ENCODE assay signal across 14 cellular contexts in genomic region chr2:129929321-129930290, GRCh38. TPM values are rescaled to one million over a fixed set of nuclear protein-coding genes. Genes with fewer than 3 reads are reported as not detected.
DNase-seq lines count a peak whose midpoint lies in the region; ATAC-seq and TF ChIP-seq lines count a peak whose summit lies in the region.
"Had no signal": no experiment of that assay in that cellular context is flagged by ENCODE, and none has a peak within 500 bp of the region (broad histone marks: within the 10 kb centered on the region; RNA-seq: fewer than 3 reads in every experiment).

No MANE protein-coding gene starts in this region.

- H3K4ac ChIP-seq in neuronal stem cell (ENCODE audit: low read length): no peak overlapping the region

- no CpG with 5 or more reads among the region's 13 CpGs for WGBS in neuronal stem cell (ENCODE audit: extremely low coverage in 2 of 2, insufficient read length in 2 of 2, insufficient replicate concordance in 1 of 2), 2 donors

- H3K9me3 ChIP-seq in RWPE2 (ENCODE audit: severe bottlenecking): no peaks in the 10 kb centered on the region
- no peaks in the 10 kb centered on the region for H3K9me3 ChIP-seq in neuronal stem cell (replicated peaks in 1 of 2; ENCODE audit: control insufficient read depth in 2 of 2, insufficient read depth in 1 of 2, low read depth in 1 of 2, low read length in 2 of 2)

- H2BK120ac ChIP-seq in neuronal stem cell (ENCODE audit: low read depth, low read length): no peak overlapping the region

- no peaks in the 10 kb centered on the region for H3K36me3 ChIP-seq in RWPE2 (ENCODE audit: low read depth)
- H3K36me3 ChIP-seq in neuronal stem cell (replicated peaks in 1 of 2; ENCODE audit: control insufficient read depth in 2 of 2, insufficient read depth in 2 of 2, low read length in 2 of 2): no peaks in the 10 kb centered on the region
- H3K36me3 ChIP-seq: cardiac muscle cell had no signal

- H4K8ac ChIP-seq in neuronal stem cell (ENCODE audit: low read depth, low read length): no peak overlapping the region

- peak overlapping the region; percentile 33 for H3K18ac ChIP-seq in neuronal stem cell (ENCODE audit: low read length)

- TF ChIP-seq CTCF in AG10803 (conservative IDR thresholded peaks at IDR 0.05; ENCODE audit: low read length): no peak
- TF ChIP-seq CTCF in RWPE2 (IDR thresholded peaks at IDR 0.05; ENCODE audit: poor library complexity, severe bottlenecking): no peak

- H3K9ac ChIP-seq in neuronal stem cell (ENCODE audit: low read depth, low read length, poor library complexity): no peak overlapping the region

- H2AK5ac ChIP-seq in neuronal stem cell (ENCODE audit: low read depth, low read length): no peak overlapping the region

- no peak overlapping the region for H4K91ac ChIP-seq in neuronal stem cell (ENCODE audit: low read depth, low read length, poor library complexity)

- H3K4me1 ChIP-seq in RWPE2 (ENCODE audit: insufficient read depth, poor library complexity, severe bottlenecking) (no peaks in the 10 kb centered on the region), neuronal stem cell (ENCODE audit: control insufficient read depth in 2 of 2, insufficient read depth in 1 of 2, low read depth in 1 of 2, low read length in 2 of 2) (peaks cover 4 to 5% of the 10 kb centered on the region in 2 donors)

- peaks cover 6% of the 10 kb centered on the region for H3K27me3 ChIP-seq in RWPE2 (ENCODE audit: insufficient read depth, poor library complexity, severe bottlenecking)
- H3K27me3 ChIP-seq in neuronal stem cell (ENCODE audit: control insufficient read depth in 3 of 3, insufficient read depth in 3 of 3, low read depth in 1 of 3, low read length in 3 of 3): peaks cover 0 to 27% (median 0%) of the 10 kb centered on the region in 3 experiments

- no peak overlapping the region for H3K23ac ChIP-seq in neuronal stem cell (ENCODE audit: low read depth, low read length, poor library complexity)

- no peak overlapping the region for H2AFZ ChIP-seq in neuronal stem cell (ENCODE audit: low read length)

- H2BK5ac ChIP-seq in neuronal stem cell (ENCODE audit: low read length): no peak overlapping the region

- H3K27ac ChIP-seq in RWPE2 (ENCODE audit: poor library complexity, severe bottlenecking) (no peak overlapping the region), neuronal stem cell (replicated peaks; ENCODE audit: low read length) (peak overlapping the region; percentile 18)
- H3K27ac ChIP-seq: cardiac muscle cell had no signal

- no peak overlapping the region for H3K4me2 ChIP-seq in neuronal stem cell (ENCODE audit: insufficient read depth, low read length, poor library complexity, severe bottlenecking)

- DNase-seq in AG10803 (ENCODE audit: low read depth) (peak; percentile 89), RWPE2 (ENCODE audit: low spot score) (no peak), foreskin melanocyte (peak; percentile 39), neuronal stem cell (ENCODE audit: low spot score) (no peak), HCEC 1CT (no peak), T1000 (lab: John Stamatoyannopoulos, UW) (no peak)
- DNase-seq in activated CD8-positive, alpha-beta memory T cell treated with anti-CD3 and anti-CD28 coated beads for 24 hours: no peak
- DNase-seq: NCI-H1092 treated with DMSO at 0.1 percent for 48 hours, NCI-H524 had no signal

- no peaks in the 10 kb centered on the region for H3K79me1 ChIP-seq in neuronal stem cell (ENCODE audit: low read depth, low read length)

- H3K14ac ChIP-seq in neuronal stem cell (ENCODE audit: low read length): no peak overlapping the region

- H3K4me3 ChIP-seq in AG10803 (ENCODE audit: low read length) (no peak overlapping the region), RWPE2 (ENCODE audit: severe bottlenecking) (no peak overlapping the region), neuronal stem cell (ENCODE audit: low read length in 2 of 2) (peak overlapping the region in 1 of 2 donors; percentile 37)
- H3K4me3 ChIP-seq: cardiac muscle cell, skin epidermis had no signal

- no peak overlapping the region for H2BK12ac ChIP-seq in neuronal stem cell (ENCODE audit: low read length)

- H2BK15ac ChIP-seq in neuronal stem cell (ENCODE audit: low read length): no peak overlapping the region

- ATAC-seq in RWPE2 (ENCODE audit: low read depth) (peak; percentile 33; the same call in 1 of the 3 replicates), GM18519 (IDR thresholded peaks at IDR 0.05; ENCODE audit: low FRiP score, unreplicated experiment) (no peak)
- ATAC-seq: activated T-helper 17 cell treated with anti-CD3 and anti-CD28 coated beads, Interleukin-2, amount 50 U/mL, for 72 hours had no signal

RNA-seq across cellular contexts. Expression of gene RAB6C, which starts 49.9 kb away (rescaled TPM):
- polyA plus RNA-seq in neuronal stem cell (2013, experiment 1 of 2): not detected
- polyA plus RNA-seq in neuronal stem cell (2013, experiment 2 of 2): 0.01 TPM
- polyA plus RNA-seq: AG04450 had no signal

Comparison
In these comparisons a context has a peak if more than half of its experiments do, and no peak if none do; other contexts are left out.
1. DNase-seq: peak in AG10803 (single experiment) and foreskin melanocyte (single experiment); none in RWPE2 (single experiment), neuronal stem cell (single experiment), HCEC 1CT (single experiment), activated CD8-positive, alpha-beta memory T cell treated with anti-CD3 and anti-CD28 coated beads for 24 hours (single experiment) and T1000 (single experiment).